Comparison of ENCODE assay signal across 11 cellular contexts in the genomic region with DNA sequence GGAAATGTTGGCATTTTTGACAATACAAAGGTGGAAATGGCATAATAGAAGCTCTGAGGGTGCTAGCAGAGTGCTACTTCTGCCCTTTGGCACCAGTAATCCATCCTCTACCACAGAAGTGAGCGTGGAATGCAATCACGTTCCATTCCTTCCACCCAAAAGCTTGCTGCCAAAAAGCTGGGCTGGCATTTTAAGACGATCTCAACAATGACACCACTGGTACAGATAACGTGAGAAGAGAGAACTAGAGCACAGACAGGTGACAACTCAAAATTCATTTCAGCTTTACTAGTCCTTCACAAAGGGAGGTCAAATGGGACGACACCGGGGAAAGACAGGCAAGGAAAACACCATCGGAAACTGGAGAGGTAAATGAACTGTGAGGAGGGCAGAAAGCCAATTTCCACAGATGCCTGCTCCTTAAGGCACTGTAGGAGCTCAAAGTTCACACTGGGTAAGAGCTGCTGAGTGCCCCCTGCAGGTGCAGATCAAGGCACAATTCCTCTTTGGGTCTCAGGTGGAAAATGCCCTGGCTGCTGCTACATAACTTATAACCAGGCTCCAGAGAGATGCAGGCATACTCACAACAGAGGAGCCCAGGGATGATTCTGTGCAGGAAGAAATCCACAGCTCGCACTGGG. TPM values are rescaled to one million over a fixed set of nuclear protein-coding genes. Genes with fewer than 3 reads are reported as not detected.
DNase-seq lines count a peak whose midpoint lies in the region; ATAC-seq, FAIRE-seq and TF ChIP-seq lines count a peak whose summit lies in the region.
"Had no signal": no experiment of that assay in that cellular context is flagged by ENCODE, and none has a peak within 500 bp of the region (broad histone marks: within the 10 kb centered on the region; RNA-seq: fewer than 3 reads in every experiment).

No MANE protein-coding gene starts in this region.

- TF ChIP-seq RAD21 in A549 (conservative IDR thresholded peaks at IDR 0.05 in 1 of 2, IDR thresholded peaks at IDR 0.05 in 1 of 2) (no peak), HCT116 (IDR thresholded peaks at IDR 0.05; ENCODE audit: low read depth) (no peak)

- H4K20me1 ChIP-seq in HCT116 (ENCODE audit: insufficient read depth): no peaks in the 10 kb centered on the region

- WGBS in A549 (ENCODE audit: missing lambda C conversion rate): 76% methylated on average over 8 of the region's 8 CpGs
- WGBS in prostate gland: 29% methylated on average over 8 of the region's 8 CpGs

- no peak for TF ChIP-seq EP300 in A549 (IDR thresholded peaks at IDR 0.05)

- TF ChIP-seq CTCF in A549 (IDR thresholded peaks at IDR 0.05): 0 out of 3 replicates have a peak, but pooled peaks have one; percentile 19
- TF ChIP-seq CTCF in HCT116 (IDR thresholded peaks at IDR 0.05 in 2 of 3, conservative IDR thresholded peaks at IDR 0.05 in 1 of 3; ENCODE audit: borderline replicate concordance in 1 of 3, insufficient read depth in 1 of 3, low read depth in 2 of 3, low read length in 2 of 3): peak in 2 of 3 experiments; percentile 39 to 45; a peak in 4 of 6 replicates
- no peak for TF ChIP-seq CTCF in prostate gland (IDR thresholded peaks at IDR 0.05)

- no peak overlapping the region for H3K4me3 ChIP-seq in A549
- H3K4me3 ChIP-seq in HCT116 (replicated peaks in 1 of 2; ENCODE audit: low read depth in 1 of 2, low read length in 2 of 2): no peak overlapping the region
- H3K4me3 ChIP-seq in prostate gland: no peak overlapping the region
- H3K4me3 ChIP-seq: skin epidermis had no signal

- H3K4me1 ChIP-seq in A549: peaks cover 29% of the 10 kb centered on the region
- H3K4me1 ChIP-seq in HCT116 (ENCODE audit: control insufficient read depth in 1 of 2, insufficient read depth in 2 of 2, low read length in 2 of 2): peaks cover 4% of the 10 kb centered on the region in 2 experiments; a peak in 3 of 4 replicates
- H3K4me1 ChIP-seq in prostate gland (replicated peaks): no peaks in the 10 kb centered on the region

- H3K9me3 ChIP-seq in A549 (no peaks in the 10 kb centered on the region), HCT116 (ENCODE audit: control insufficient read depth in 1 of 2, insufficient read depth in 1 of 2, low read depth in 1 of 2, low read length in 2 of 2) (no peaks in the 10 kb centered on the region), prostate gland (no peaks in the 10 kb centered on the region)

- BruUV-seq in HCT116 (replicated peaks; lab: Mats Ljungman, UMichigan): no TSS peak

- H2AFZ ChIP-seq in HCT116 (ENCODE audit: low read depth, low read length, poor library complexity, severe bottlenecking): no peak overlapping the region

- H3K36me3 ChIP-seq in HCT116 (ENCODE audit: control insufficient read depth in 1 of 2, insufficient read depth in 2 of 2, low read length in 2 of 2) (no peaks in the 10 kb centered on the region), prostate gland (no peaks in the 10 kb centered on the region)

- H3K79me2 ChIP-seq in HCT116 (ENCODE audit: insufficient read depth, low read length): peaks cover 3% of the 10 kb centered on the region

- in situ Hi-C loops in SK-MEL-5 (cut with HindIII; ENCODE audit: low pct_unique_long_range_greater_than_20kb, low sequenced_read_pairs): no loop called here

- no peak overlapping the region for H3K4me2 ChIP-seq in A549
- no peak overlapping the region for H3K4me2 ChIP-seq in HCT116 (ENCODE audit: low read length)

- no peaks in the 10 kb centered on the region for H3K27me3 ChIP-seq in HCT116 (ENCODE audit: insufficient read depth, low read length)
- no peaks in the 10 kb centered on the region for H3K27me3 ChIP-seq in prostate gland (replicated peaks; ENCODE audit: insufficient read depth)

- DNase-seq in A549 (ENCODE audit: low read depth in 1 of 2, low spot score in 1 of 2) (peak in 1 of 2 experiments; percentile 49), HCT116 (ENCODE audit: low read depth, low spot score) (no peak), SK-MEL-5 (ENCODE audit: low read depth, low spot score) (peak; percentile 22), iPS-NIHi7 (ENCODE audit: extremely low spot score) (peak; percentile 72), posterior cingulate gyrus (no peak), prostate gland (ENCODE audit: low spot score) (no peak)
- DNase-seq in activated effector memory CD4-positive, alpha-beta T cell treated with Interleukin-2 at 50 U/mL for 16 hours: no peak
- DNase-seq: activated naive CD8-positive, alpha-beta T cell treated with anti-CD3 and anti-CD28 coated beads, Interleukin-2, amount 10 ng/mL, durations not matched to agents 7 days and 5 days had no signal

- intact Hi-C loops in HCT116 (cut with micrococcal nuclease) (no loop called here), posterior cingulate gyrus (cut with DNase I) (no loop called here), prostate gland (cut with DNase I) (no loop called here)

- CTCF ChIA-PET in A549 (lab: Yijun Ruan, JAX) (no interaction called here), HCT116 (lab: Charles Lee) (interaction anchor here (0.8 kb wide), 1 partner anchor 29 kb away, joined by 3 read pairs; no protein-coding TSS in a partner anchor)

- POLR2A ChIA-PET in A549 (lab: Yijun Ruan, JAX) (no interaction called here), HCT116 (lab: Charles Lee) (no interaction called here)

- TF ChIP-seq POLR2A in A549 (IDR thresholded peaks at IDR 0.05; ENCODE audit: low read length) (no peak), HCT116 (IDR thresholded peaks at IDR 0.05; ENCODE audit: borderline replicate concordance, extremely low read depth, insufficient read depth, insufficient read length) (no peak), prostate gland (IDR thresholded peaks at IDR 0.05) (no peak)

- H3K27ac ChIP-seq in A549: no peak overlapping the region
- H3K27ac ChIP-seq in HCT116 (ENCODE audit: low read depth, low read length): no peak overlapping the region
- H3K27ac ChIP-seq in prostate gland: no peak overlapping the region

- H3K9me2 ChIP-seq in HCT116 (ENCODE audit: insufficient read depth): no peaks in the 10 kb centered on the region

- RAD21 ChIA-PET in HCT116 (lab: Charles Lee; ENCODE audit: low non-redundant PET in 1 of 2, low total read pairs in 2 of 2, uncharacterized antibody in 2 of 2, unreplicated experiment in 2 of 2): no interaction called here

- no peak for FAIRE-seq in A549 (lab: Jason Lieb, UNC)
- FAIRE-seq: G401.6 had no signal

- no peak overlapping the region for H3K9ac ChIP-seq in HCT116 (ENCODE audit: low read length)

- peak; percentile 60 to 80; a peak in 4 of 6 replicates for ATAC-seq in A549
- ATAC-seq in HCT116: peak; percentile 74
- no peak for ATAC-seq in GM19397 (IDR thresholded peaks at IDR 0.05; ENCODE audit: unreplicated experiment)

TF ChIP-seq in A549, 52 proteins besides CTCF, POLR2A, EP300 and RAD21 (continues in another document):
- TF ChIP-seq TP53 (CRISPR knock-in tag; IDR thresholded peaks at IDR 0.05): no peak
- no peak for TF ChIP-seq ZSCAN20 (CRISPR knock-in tag; IDR thresholded peaks at IDR 0.05)
- TF ChIP-seq PHF8 (IDR thresholded peaks at IDR 0.05; ENCODE audit: borderline replicate concordance, low read depth): no peak
- TF ChIP-seq E2F6 (IDR thresholded peaks at IDR 0.05; ENCODE audit: borderline replicate concordance, low read depth): no peak
- no peak for TF ChIP-seq PBX3 (IDR thresholded peaks at IDR 0.05)

TF ChIP-seq in HCT116, 20 proteins besides CTCF, POLR2A, EP300 and RAD21 (continues in another document):
- no peak for TF ChIP-seq POLR2AphosphoS5 (IDR thresholded peaks at IDR 0.05; ENCODE audit: low read depth, low read length)
- no peak for TF ChIP-seq CBX3 (IDR thresholded peaks at IDR 0.05; ENCODE audit: low read depth)
- TF ChIP-seq, protein P1, sequence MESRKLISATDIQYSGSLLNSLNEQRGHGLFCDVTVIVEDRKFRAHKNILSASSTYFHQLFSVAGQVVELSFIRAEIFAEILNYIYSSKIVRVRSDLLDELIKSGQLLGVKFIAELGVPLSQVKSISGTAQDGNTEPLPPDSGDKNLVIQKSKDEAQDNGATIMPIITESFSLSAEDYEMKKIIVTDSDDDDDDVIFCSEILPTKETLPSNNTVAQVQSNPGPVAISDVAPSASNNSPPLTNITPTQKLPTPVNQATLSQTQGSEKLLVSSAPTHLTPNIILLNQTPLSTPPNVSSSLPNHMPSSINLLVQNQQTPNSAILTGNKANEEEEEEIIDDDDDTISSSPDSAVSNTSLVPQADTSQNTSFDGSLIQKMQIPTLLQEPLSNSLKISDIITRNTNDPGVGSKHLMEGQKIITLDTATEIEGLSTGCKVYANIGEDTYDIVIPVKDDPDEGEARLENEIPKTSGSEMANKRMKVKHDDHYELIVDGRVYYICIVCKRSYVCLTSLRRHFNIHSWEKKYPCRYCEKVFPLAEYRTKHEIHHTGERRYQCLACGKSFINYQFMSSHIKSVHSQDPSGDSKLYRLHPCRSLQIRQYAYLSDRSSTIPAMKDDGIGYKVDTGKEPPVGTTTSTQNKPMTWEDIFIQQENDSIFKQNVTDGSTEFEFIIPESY (IDR thresholded peaks at IDR 0.05; ENCODE audit: extremely low read depth, insufficient replicate concordance, low read length): no peak
- no peak for TF ChIP-seq SRF (IDR thresholded peaks at IDR 0.05; ENCODE audit: low read depth)
- no peak for TF ChIP-seq SP1 (IDR thresholded peaks at IDR 0.05; ENCODE audit: low read depth)

RNA-seq across cellular contexts. Expression of gene RNU4ATAC, which starts 50.7 kb away (rescaled TPM):
- polyA plus RNA-seq in A549 (2011; rRNA removed) (not detected in 2 replicates), A549 (2017; fragmentation: RNase III; extraction: RNeasy Plus Mini Kit Qiagen cat#74134 plus additional on column Dnase treatment) (not detected in 3 replicates)
- not detected in 2 replicates for polyA plus RNA-seq in A549 (2012; cell fraction: cytosol; rRNA removed)
- not detected in 2 replicates for polyA plus RNA-seq in A549 (2012; cell fraction: nucleus; rRNA removed)
- polyA minus RNA-seq in A549 (2011; rRNA and poly(A)+ RNA removed): under 0.01 TPM in 2 replicates
- total RNA-seq in HCT116 (2021; ENCODE audit: unreplicated experiment) (not detected), prostate gland (not detected)
- polyA plus RNA-seq in HCT116 (2012): not detected in 2 replicates
- total RNA-seq in SK-MEL-5 (2014; rRNA removed; shearing (Covaris generic)): not detected in 2 replicates
- polyA plus RNA-seq in SK-MEL-5 (2015; cell fraction: cytosol; rRNA removed): not detected in 2 replicates
- polyA plus RNA-seq in SK-MEL-5 (2015; cell fraction: nucleus; rRNA removed): not detected in 2 replicates
- total RNA-seq: activated naive CD8-positive, alpha-beta T cell treated with anti-CD3 and anti-CD28 coated beads, Interleukin-2, amount 10 ng/mL, durations not matched to agents 7 days and 5 days had no signal

Comparison
In these comparisons a context has a peak if more than half of its experiments do, and no peak if none do; other contexts are left out.
1. DNase-seq: peak in SK-MEL-5 (single experiment) and iPS-NIHi7 (single experiment); none in HCT116 (single experiment), posterior cingulate gyrus (0 of 10), prostate gland (single experiment) and activated effector memory CD4-positive, alpha-beta T cell treated with Interleukin-2 at 50 U/mL for 16 hours (single experiment).
2. CTCF ChIP-seq: peak in A549 (single experiment) and HCT116 (2 of 3); none in prostate gland (0 of 4).
3. Of the 6 proteins assayed by ChIP-seq in both A549 and HCT116: peak only in A549: none; only in HCT116: none; in both: CTCF; in neither: 5.